Comparison of ENCODE assay signal across 18 cellular contexts in genomic region chr4:2804449-2804972, GRCh38. TPM values are rescaled to one million over a fixed set of nuclear protein-coding genes. Genes with fewer than 3 reads are reported as not detected.
DNase-seq lines count a peak whose midpoint lies in the region; ATAC-seq, FAIRE-seq and TF ChIP-seq lines count a peak whose summit lies in the region.
"Had no signal": no experiment of that assay in that cellular context is flagged by ENCODE, and none has a peak within 500 bp of the region (broad histone marks: within the 10 kb centered on the region; RNA-seq: fewer than 3 reads in every experiment).

No MANE protein-coding gene starts in this region.

- TF ChIP-seq POLR2A in GM12891 (IDR thresholded peaks at IDR 0.05; ENCODE audit: low read depth, low read length) (no peak), stomach (IDR thresholded peaks at IDR 0.05) (no peak)

- DNase-seq in GM12891 (ENCODE audit: insufficient read length, low spot score) (no peak), lower lobe of right lung (peak; percentile 39), stomach (no peak)
- no peak for DNase-seq in naive thymus-derived CD8-positive, alpha-beta T cell
- DNase-seq: activated naive CD4-positive, alpha-beta T cell treated with anti-CD3 and anti-CD28 coated beads for 36 hours; activated T-cell treated with anti-CD3 and anti-CD28 coated beads for 4 hours; CD8-positive, alpha-beta memory T cell; GOT3; NCI-H2029; NCI-H446 had no signal

- FAIRE-seq in GM12891 (lab: Jason Lieb, UNC): peak; percentile 38
- FAIRE-seq: GM18507, TTC549 had no signal

- peaks cover 0 to 2% (median 0%) of the 10 kb centered on the region in 5 experiments for H3K9me3 Mint-ChIP-seq in brain
- no peaks in the 10 kb centered on the region for H3K9me3 Mint-ChIP-seq in naive thymus-derived CD8-positive, alpha-beta T cell
- H3K9me3 Mint-ChIP-seq: activated naive CD4-positive, alpha-beta T cell treated with anti-CD3 and anti-CD28 coated beads for 36 hours; CD8-positive, alpha-beta memory T cell had no signal

- no peak for TF ChIP-seq CTCF in brain (conservative IDR thresholded peaks at IDR 0.05)
- no peak for TF ChIP-seq CTCF in lower lobe of right lung (IDR thresholded peaks at IDR 0.05)
- no peak for TF ChIP-seq CTCF in stomach (IDR thresholded peaks at IDR 0.05)

- H3K9me3 ChIP-seq in lower lobe of right lung (no peaks in the 10 kb centered on the region), stomach (no peaks in the 10 kb centered on the region)
- H3K9me3 ChIP-seq: tibial artery had no signal

- POLR2A ChIA-PET in naive thymus-derived CD8-positive, alpha-beta T cell (lab: Charles Lee): interaction anchor here (1.1 to 1.7 kb wide), 2 partner anchors 10 to 11 kb away, joined by 4 to 6 read pairs; no protein-coding TSS in a partner anchor

- no peaks in the 10 kb centered on the region for H3K36me3 Mint-ChIP-seq in brain
- no peaks in the 10 kb centered on the region for H3K36me3 Mint-ChIP-seq in naive thymus-derived CD8-positive, alpha-beta T cell
- H3K36me3 Mint-ChIP-seq: CD8-positive, alpha-beta memory T cell had no signal

- H3K27me3 Mint-ChIP-seq in brain: no peaks in the 10 kb centered on the region
- H3K27me3 Mint-ChIP-seq in naive thymus-derived CD8-positive, alpha-beta T cell: no peaks in the 10 kb centered on the region
- H3K27me3 Mint-ChIP-seq: CD8-positive, alpha-beta memory T cell had no signal

- no peaks in the 10 kb centered on the region for H3K27me3 ChIP-seq in lower lobe of right lung (ENCODE audit: low read depth)
- no peaks in the 10 kb centered on the region for H3K27me3 ChIP-seq in stomach
- H3K27me3 ChIP-seq: tibial artery had no signal

- intact Hi-C loops in lower lobe of right lung (cut with DNase I) (no loop called here), stomach (cut with DNase I; ENCODE audit: low total_unique reads) (no loop called here)

- H3K4me1 Mint-ChIP-seq in brain: peaks cover 42% of the 10 kb centered on the region
- peaks cover 10 to 60% (median 22%) of the 10 kb centered on the region in 4 donors for H3K4me1 Mint-ChIP-seq in naive thymus-derived CD8-positive, alpha-beta T cell

- no peak for TF ChIP-seq EP300 in stomach (IDR thresholded peaks at IDR 0.05)

- H3K36me3 ChIP-seq in lower lobe of right lung (no peaks in the 10 kb centered on the region), stomach (no peaks in the 10 kb centered on the region)
- H3K36me3 ChIP-seq: tibial artery had no signal

- ATAC-seq in lower lobe of right lung: no peak
- ATAC-seq in HG03139 (IDR thresholded peaks at IDR 0.05; ENCODE audit: unreplicated experiment): no peak
- ATAC-seq in naive thymus-derived CD8-positive, alpha-beta T cell: no peak
- no peak for ATAC-seq in GM18868 (IDR thresholded peaks at IDR 0.05; ENCODE audit: unreplicated experiment)
- ATAC-seq in HG03565 (IDR thresholded peaks at IDR 0.05; ENCODE audit: unreplicated experiment): no peak

- peak overlapping the region in 3 of 5 experiments; percentile 47 to 85 (median 82) for H3K27ac Mint-ChIP-seq in brain
- H3K27ac Mint-ChIP-seq in naive thymus-derived CD8-positive, alpha-beta T cell: peak overlapping the region in 2 of 10 donors; percentile 26 to 38
- H3K27ac Mint-ChIP-seq: activated naive CD4-positive, alpha-beta T cell treated with anti-CD3 and anti-CD28 coated beads for 36 hours; progenitor cell of endocrine pancreas had no signal

- WGBS in stomach, 5 donors: 81 to 92% (median 89%) methylated on average over 7 to 10 of the region's 10 CpGs

- H3K4me1 ChIP-seq in lower lobe of right lung: peaks cover 92% of the 10 kb centered on the region
- H3K4me1 ChIP-seq in stomach: peaks cover 62 to 93% (median 88%) of the 10 kb centered on the region in 4 donors

- peak overlapping the region; percentile 87 for H3K27ac ChIP-seq in lower lobe of right lung
- H3K27ac ChIP-seq in stomach: peak overlapping the region in 4 of 5 donors; percentile 83 to 93 (median 87)
- H3K27ac ChIP-seq: tibial artery had no signal

- H3K4me3 Mint-ChIP-seq in brain: no peak overlapping the region
- no peak overlapping the region for H3K4me3 Mint-ChIP-seq in naive thymus-derived CD8-positive, alpha-beta T cell
- H3K4me3 Mint-ChIP-seq: activated naive CD4-positive, alpha-beta T cell treated with anti-CD3 and anti-CD28 coated beads for 36 hours had no signal

- no peak overlapping the region for H3K4me3 ChIP-seq in lower lobe of right lung
- H3K4me3 ChIP-seq in stomach: no peak overlapping the region
- H3K4me3 ChIP-seq: tibial artery had no signal

TF ChIP-seq in GM12891, 5 proteins besides CTCF, POLR2A, EP300 and RAD21:
- no peak for TF ChIP-seq TAF1 (IDR thresholded peaks at IDR 0.05; ENCODE audit: low read depth, low read length)
- no peak for TF ChIP-seq SPI1 (IDR thresholded peaks at IDR 0.05; ENCODE audit: low read depth, low read length)
- no peak for TF ChIP-seq POLR2AphosphoS5 (IDR thresholded peaks at IDR 0.05; ENCODE audit: low read depth, low read length)
- no peak for TF ChIP-seq POU2F2 (IDR thresholded peaks at IDR 0.05; ENCODE audit: low read depth, low read length)
- no peak for TF ChIP-seq PAX5 (IDR thresholded peaks at IDR 0.05; ENCODE audit: insufficient read depth, low read length, severe bottlenecking)
TF ChIP-seq in GM12891: peak in this region for 0.

RNA-seq across cellular contexts. Expression of gene SH3BP2, which starts 11.6 kb away (rescaled TPM):
- 26.2 TPM for polyA plus RNA-seq in GM12891 (2012; ENCODE audit: low read depth, missing spikeins)
- polyA plus RNA-seq in brain (ENCODE audit: insufficient read depth, low read depth, low replicate concordance): 30.3 TPM
- total RNA-seq in lower lobe of right lung: 102 TPM
- 100 to 1,000 TPM in 2 of 5 donors, 10 to 100 TPM in 3; 31.8 to 151 (median 89.9) TPM for total RNA-seq in stomach
- 10 to 100 TPM in 2 of 3 donors, 1 to 10 TPM in 1; 9.0 to 26.7 (median 11.1) TPM for polyA plus RNA-seq in stomach
- 10 to 100 TPM; 27.8 to 28.3 TPM for total RNA-seq in naive thymus-derived CD8-positive, alpha-beta T cell
- polyA plus RNA-seq in naive thymus-derived CD8-positive, alpha-beta T cell: 10 to 100 TPM in 1 of 3 donors, 1 to 10 TPM in 2; 4.8 to 10.8 (median 5.4) TPM

RNA-seq across cellular contexts. Expression of gene ADD1, which starts 39.1 kb away (rescaled TPM):
- 112 TPM for polyA plus RNA-seq in GM12891 (2012; ENCODE audit: low read depth, missing spikeins)
- polyA plus RNA-seq in brain (ENCODE audit: insufficient read depth, low read depth, low replicate concordance) (408 TPM), stomach (100 to 1,000 TPM; 103 to 197 (median 127) TPM)
- total RNA-seq in lower lobe of right lung (279 TPM), stomach (1,000 to 10,000 TPM in 1 of 5 donors, 100 to 1,000 TPM in 4; 162 to 1,174 (median 290) TPM)
- total RNA-seq in naive thymus-derived CD8-positive, alpha-beta T cell: 100 to 1,000 TPM; 302 to 309 TPM
- 100 to 1,000 TPM; 129 to 151 (median 150) TPM for polyA plus RNA-seq in naive thymus-derived CD8-positive, alpha-beta T cell

RNA-seq across cellular contexts. Expression of gene TNIP2, which starts 48.4 kb away (rescaled TPM):
- 40.6 TPM for polyA plus RNA-seq in GM12891 (2012; ENCODE audit: low read depth, missing spikeins)
- polyA plus RNA-seq in brain (ENCODE audit: insufficient read depth, low read depth, low replicate concordance) (19.7 TPM), stomach (10 to 100 TPM; 36.1 to 42.5 (median 37.6) TPM)
- total RNA-seq in lower lobe of right lung (36.7 TPM), stomach (100 to 1,000 TPM in 2 of 5 donors, 10 to 100 TPM in 3; 18.7 to 194 (median 59.6) TPM)
- total RNA-seq in naive thymus-derived CD8-positive, alpha-beta T cell: 10 to 100 TPM; 48.1 to 48.4 TPM
- polyA plus RNA-seq in naive thymus-derived CD8-positive, alpha-beta T cell: 10 to 100 TPM; 34.2 to 52.5 (median 43.5) TPM
